In the genomic region with DNA sequence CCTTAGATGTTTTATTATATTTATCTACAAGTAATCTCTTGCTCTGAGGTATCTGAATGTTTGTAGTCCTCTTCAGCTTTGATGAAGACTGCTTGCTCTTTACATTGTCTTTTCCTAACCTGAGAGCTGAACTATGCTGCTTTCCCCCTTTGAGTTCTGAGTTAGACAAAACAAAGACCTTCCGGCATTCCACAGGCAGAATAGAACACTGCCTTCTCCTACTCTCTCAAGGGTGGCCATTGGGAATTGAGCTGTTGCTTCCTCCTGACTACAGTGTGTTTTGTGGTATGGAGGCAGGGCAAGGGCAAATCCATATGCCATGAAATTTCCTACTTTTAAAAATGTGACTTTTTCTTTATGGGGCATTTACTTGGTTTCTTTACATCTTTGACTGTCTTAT, we compare ENCODE assay signal across 31 cellular contexts.
"Had no signal": no experiment of that assay in that cellular context is flagged by ENCODE, and none has a peak within 500 bp of the region (broad histone marks: within the 10 kb centered on the region; RNA-seq: fewer than 3 reads in every experiment).

No MANE protein-coding gene starts in this region.

- H3K27me3 Mint-ChIP-seq: activated CD4-positive, alpha-beta T cell treated with anti-CD3 and anti-CD28 coated beads, Interleukin-2, amount 10 ng/mL, durations not matched to agents 24 days and 14 days; activated CD8-positive, alpha-beta T cell treated with anti-CD3 and anti-CD28 coated beads for 36 hours; activated naive CD8-positive, alpha-beta T cell treated with anti-CD3 and anti-CD28 coated beads for 36 hours; activated T-helper 17 cell treated with anti-CD3 and anti-CD28 coated beads, Interleukin-2, amount 50 U/mL, for 72 hours; central memory CD8-positive, alpha-beta T cell had no signal

- H3K4me1 ChIP-seq: SJCRH30 had no signal

- H3K9me3 ChIP-seq: MG63, SJCRH30 had no signal

- H3K4me3 ChIP-seq: cardiac muscle cell, MG63, SJCRH30, SK-N-MC had no signal

- H3K36me3 Mint-ChIP-seq: activated naive CD8-positive, alpha-beta T cell treated with anti-CD3 and anti-CD28 coated beads for 36 hours had no signal

- H3K27ac Mint-ChIP-seq: activated CD4-positive, alpha-beta T cell treated with anti-CD3 and anti-CD28 coated beads, Interleukin-2, amount 10 ng/mL, durations not matched to agents 24 days and 14 days; activated CD8-positive, alpha-beta T cell treated with anti-CD3 and anti-CD28 coated beads for 36 hours; activated naive CD8-positive, alpha-beta T cell treated with anti-CD3 and anti-CD28 coated beads for 36 hours; activated T-cell treated with anti-CD3 and anti-CD28 coated beads, Interleukin-2, amount 50 U/mL, for 72 hours; activated T-helper 17 cell treated with anti-CD3 and anti-CD28 coated beads, Interleukin-2, amount 50 U/mL, for 72 hours had no signal

- H3K27me3 ChIP-seq: cardiac muscle cell, MG63, SJCRH30 had no signal

- DNase-seq: activated CD4-positive, alpha-beta T cell treated with anti-CD3 and anti-CD28 coated beads, Interleukin-2, amount 10 ng/mL, durations not matched to agents 24 days and 14 days; activated CD4-positive, alpha-beta T cell treated with anti-CD3 and anti-CD28 coated beads, Interleukin-2, amount 50 U/mL, for 4 hours; activated CD8-positive, alpha-beta T cell treated with anti-CD3 and anti-CD28 coated beads for 36 hours; activated effector memory CD4-positive, alpha-beta T cell treated with anti-CD3 and anti-CD28 coated beads, Interleukin-2, amount 50 U/mL, for 16 hours; activated naive CD4-positive, alpha-beta T cell; activated naive CD4-positive, alpha-beta T cell treated with anti-CD3 and anti-CD28 coated beads, Interleukin-2, amount 50 U/mL, for 16 hours; activated naive CD8-positive, alpha-beta T cell treated with anti-CD3 and anti-CD28 coated beads for 36 hours; activated T-cell treated with anti-CD3 and anti-CD28 coated beads, Interleukin-2, amount 50 U/mL, for 1 hour; activated T-cell treated with anti-CD3 and anti-CD28 coated beads, Interleukin-2, amount 50 U/mL, for 72 hours; amniotic stem cell; aorta; Kasumi-1; MG63; MV-4-11; NCI-H1092; NCI-H1436 treated with DMSO at 0.1 percent for 48 hours; NCI-H1694 treated with DMSO at 0.1 percent for 48 hours; NCI-H2029; NCI-H345; NCI-H510A; NCI-H526; NCI-H748 treated with DMSO at 0.1 percent for 48 hours; OCI-M1; Right ventricle myocardium superior; SJCRH30; T1000; WERI-Rb-1 had no signal

- H3K4me3 Mint-ChIP-seq: activated CD4-positive, alpha-beta T cell treated with anti-CD3 and anti-CD28 coated beads, Interleukin-2, amount 10 ng/mL, durations not matched to agents 24 days and 14 days; activated CD8-positive, alpha-beta T cell treated with anti-CD3 and anti-CD28 coated beads for 36 hours; activated naive CD8-positive, alpha-beta T cell treated with anti-CD3 and anti-CD28 coated beads for 36 hours; activated T-cell treated with anti-CD3 and anti-CD28 coated beads, Interleukin-2, amount 50 U/mL, for 72 hours; activated T-helper 17 cell treated with anti-CD3 and anti-CD28 coated beads, Interleukin-2, amount 50 U/mL, for 72 hours; central memory CD8-positive, alpha-beta T cell had no signal

- H3K27ac ChIP-seq: cardiac muscle cell, SJCRH30, SK-N-MC, WERI-Rb-1 had no signal

- H3K9me3 Mint-ChIP-seq: activated CD4-positive, alpha-beta T cell treated with anti-CD3 and anti-CD28 coated beads, Interleukin-2, amount 10 ng/mL, durations not matched to agents 24 days and 14 days; activated naive CD8-positive, alpha-beta T cell treated with anti-CD3 and anti-CD28 coated beads for 36 hours; activated T-cell treated with anti-CD3 and anti-CD28 coated beads, Interleukin-2, amount 50 U/mL, for 72 hours; activated T-helper 17 cell treated with anti-CD3 and anti-CD28 coated beads, Interleukin-2, amount 50 U/mL, for 72 hours had no signal

- H3K36me3 ChIP-seq: cardiac muscle cell, MG63, SJCRH30, WERI-Rb-1 had no signal

- H3K4me1 Mint-ChIP-seq: activated CD4-positive, alpha-beta T cell treated with anti-CD3 and anti-CD28 coated beads, Interleukin-2, amount 10 ng/mL, durations not matched to agents 24 days and 14 days; activated naive CD8-positive, alpha-beta T cell treated with anti-CD3 and anti-CD28 coated beads for 36 hours; activated T-helper 17 cell treated with anti-CD3 and anti-CD28 coated beads, Interleukin-2, amount 50 U/mL, for 72 hours; central memory CD8-positive, alpha-beta T cell had no signal
